ENCODE assay signal across 28 cellular contexts in genomic region chr1:40218333-40218732, GRCh38. TPM values are rescaled to one million over a fixed set of nuclear protein-coding genes. Genes with fewer than 3 reads are reported as not detected.
DNase-seq lines count a peak whose midpoint lies in the region; ATAC-seq, FAIRE-seq and TF ChIP-seq lines count a peak whose summit lies in the region.
"Had no signal": no experiment of that assay in that cellular context is flagged by ENCODE, and none has a peak within 500 bp of the region (broad histone marks: within the 10 kb centered on the region; RNA-seq: fewer than 3 reads in every experiment).

No MANE protein-coding gene starts in this region.

- H3K56ac ChIP-seq in H9 (ENCODE audit: insufficient read length, low read depth, low read length): no peak overlapping the region

- H3K9me3 Mint-ChIP-seq in activated T-cell treated with anti-CD3 and anti-CD28 coated beads, Interleukin-2, amount 50 U/mL, for 24 hours: no peaks in the 10 kb centered on the region
- no peaks in the 10 kb centered on the region for H3K9me3 Mint-ChIP-seq in H9
- no peaks in the 10 kb centered on the region for H3K9me3 Mint-ChIP-seq in activated naive CD8-positive, alpha-beta T cell treated with anti-CD3 and anti-CD28 coated beads for 36 hours
- H3K9me3 Mint-ChIP-seq: CD4-positive, alpha-beta T cell had no signal

- no peaks in the 10 kb centered on the region for H3K23me2 ChIP-seq in H9 (ENCODE audit: insufficient read length, low read depth, low read length, poor library complexity, severe bottlenecking)

- H4K91ac ChIP-seq in H9 (ENCODE audit: insufficient read length, low read depth, low read length): no peak overlapping the region

- H3K9me3 ChIP-seq in H9 (ENCODE audit: control insufficient read depth, low read depth, low read length) (no peaks in the 10 kb centered on the region), body of pancreas (no peaks in the 10 kb centered on the region)
- H3K9me3 ChIP-seq: BLaER1 treated with 17β-estradiol and CSF1 and Interleukin-3, amounts not matched to agents 10 nM and 100 nM; HAP-1 had no signal

- no peak overlapping the region for H2BK12ac ChIP-seq in H9 (ENCODE audit: insufficient read length, low read depth, low read length)

- H2AFZ ChIP-seq in H9 (ENCODE audit: low read length): no peak overlapping the region

- peaks cover 43% of the 10 kb centered on the region for H3K4me1 Mint-ChIP-seq in activated T-cell treated with anti-CD3 and anti-CD28 coated beads, Interleukin-2, amount 50 U/mL, for 24 hours (ENCODE audit: low read depth)
- H3K4me1 Mint-ChIP-seq in H9: no peaks in the 10 kb centered on the region
- H3K4me1 Mint-ChIP-seq in activated naive CD8-positive, alpha-beta T cell treated with anti-CD3 and anti-CD28 coated beads for 36 hours: peaks cover 40% of the 10 kb centered on the region

- H3K36me3 Mint-ChIP-seq in activated T-cell treated with anti-CD3 and anti-CD28 coated beads, Interleukin-2, amount 50 U/mL, for 24 hours (ENCODE audit: low read depth): peaks cover 61% of the 10 kb centered on the region
- H3K36me3 Mint-ChIP-seq in H9 (ENCODE audit: insufficient read depth in 1 of 3, low read depth in 3 of 3): peaks cover 0 to 14% (median 1%) of the 10 kb centered on the region in 3 experiments; a peak in 3 of 7 replicates
- H3K36me3 Mint-ChIP-seq in activated naive CD8-positive, alpha-beta T cell treated with anti-CD3 and anti-CD28 coated beads for 36 hours: peaks cover 31% of the 10 kb centered on the region

- no peak overlapping the region for H3K27ac ChIP-seq in H9 (ENCODE audit: insufficient read length, low read depth, low read length)
- no peak overlapping the region for H3K27ac ChIP-seq in body of pancreas
- H3K27ac ChIP-seq: BLaER1 treated with 17β-estradiol and CSF1 and Interleukin-3, amounts not matched to agents 10 nM and 100 nM; RWPE1 had no signal

- H2AK5ac ChIP-seq in H9 (ENCODE audit: insufficient read length, low read length): no peak overlapping the region

- no peak for TF ChIP-seq CTCF in H9 (conservative IDR thresholded peaks at IDR 0.05)
- no peak for TF ChIP-seq CTCF in body of pancreas (IDR thresholded peaks at IDR 0.05)

- H4K5ac ChIP-seq in H9 (ENCODE audit: insufficient read length, low read depth, low read length): no peak overlapping the region

- no peak for DNase-seq in activated T-cell treated with anti-CD3 and anti-CD28 coated beads, Interleukin-2, amount 50 U/mL, for 24 hours
- DNase-seq in activated T-cell treated with anti-CD3 and anti-CD28 coated beads, Interleukin-2, amount 50 U/mL, for 48 hours: no peak
- DNase-seq in H9 (no peak), urothelium cell line (ENCODE audit: low spot score) (no peak), body of pancreas (no peak), GM12892 (ENCODE audit: insufficient read length) (no peak)
- no peak for DNase-seq in activated naive CD8-positive, alpha-beta T cell treated with anti-CD3 and anti-CD28 coated beads for 36 hours
- no peak for DNase-seq in stimulated activated CD4-positive, alpha-beta T cell treated with anti-CD3 and anti-CD28 coated beads, Interleukin-4, amount 100 ng/mL, for 24 hours
- DNase-seq: AML-193; CD4-positive, alpha-beta T cell; Kasumi-1; NCI-H1092 treated with DMSO at 0.1 percent for 48 hours; NCI-H1436; NCI-H187; NCI-H2081 treated with DMSO at 0.1 percent for 48 hours; NCI-H2171; NCI-H226; NCI-H510A; NCI-H69; SHP77 had no signal

- H4K20me1 ChIP-seq in H9 (ENCODE audit: control insufficient read depth, insufficient read depth, insufficient read length): no peaks in the 10 kb centered on the region

- H3K18ac ChIP-seq in H9 (ENCODE audit: insufficient read length, low read depth, low read length): no peak overlapping the region

- H3K14ac ChIP-seq in H9 (ENCODE audit: insufficient read depth, low read length): no peak overlapping the region

- H3K27me3 ChIP-seq in H9 (ENCODE audit: insufficient read depth, low read length) (no peaks in the 10 kb centered on the region), body of pancreas (no peaks in the 10 kb centered on the region)
- H3K27me3 ChIP-seq: BLaER1 treated with 17β-estradiol and CSF1 and Interleukin-3, amounts not matched to agents 10 nM and 100 nM had no signal

- intact Hi-C loops in body of pancreas (cut with DNase I): no loop called here

- FAIRE-seq in urothelium cell line (lab: Jason Lieb, UNC) (peak; percentile 94), GM12892 (lab: Jason Lieb, UNC) (no peak)

- H3K4me3 Mint-ChIP-seq in activated T-cell treated with anti-CD3 and anti-CD28 coated beads, Interleukin-2, amount 50 U/mL, for 24 hours: no peak overlapping the region
- H3K4me3 Mint-ChIP-seq in H9: no peak overlapping the region
- H3K4me3 Mint-ChIP-seq in activated naive CD8-positive, alpha-beta T cell treated with anti-CD3 and anti-CD28 coated beads for 36 hours: no peak overlapping the region
- H3K4me3 Mint-ChIP-seq: CD4-positive, alpha-beta T cell had no signal

- no peak overlapping the region for H3K4me2 ChIP-seq in H9 (ENCODE audit: insufficient read depth, insufficient read length, low read length)
- H3K4me2 ChIP-seq: BLaER1 treated with 17β-estradiol and CSF1 and Interleukin-3, amounts not matched to agents 10 nM and 100 nM had no signal

- H3K4me1 ChIP-seq in H9 (ENCODE audit: insufficient read depth, low read length) (no peaks in the 10 kb centered on the region), body of pancreas (no peaks in the 10 kb centered on the region)
- H3K4me1 ChIP-seq: BLaER1 treated with 17β-estradiol and CSF1 and Interleukin-3, amounts not matched to agents 10 nM and 100 nM had no signal

- H3K79me1 ChIP-seq in H9 (ENCODE audit: insufficient read depth, low read depth, low read length, poor library complexity, severe bottlenecking): no peaks in the 10 kb centered on the region

- H3K9ac ChIP-seq in H9 (ENCODE audit: extremely low read depth, insufficient read length, low read length): no peak overlapping the region
- H3K9ac ChIP-seq: BLaER1 treated with 17β-estradiol and CSF1 and Interleukin-3, amounts not matched to agents 10 nM and 100 nM had no signal

- no peaks in the 10 kb centered on the region for H3K27me3 Mint-ChIP-seq in activated T-cell treated with anti-CD3 and anti-CD28 coated beads, Interleukin-2, amount 50 U/mL, for 24 hours
- H3K27me3 Mint-ChIP-seq in H9 (ENCODE audit: low read depth): no peaks in the 10 kb centered on the region
- H3K27me3 Mint-ChIP-seq in activated naive CD8-positive, alpha-beta T cell treated with anti-CD3 and anti-CD28 coated beads for 36 hours: no peaks in the 10 kb centered on the region
- H3K27me3 Mint-ChIP-seq: CD4-positive, alpha-beta T cell had no signal

- H4K8ac ChIP-seq in H9 (replicated peaks; ENCODE audit: insufficient read length, low read depth, low read length): no peak overlapping the region

- no peak overlapping the region for H2BK15ac ChIP-seq in H9 (ENCODE audit: low read depth, low read length)

- no peak overlapping the region for H2BK120ac ChIP-seq in H9 (ENCODE audit: low read depth, low read length, poor library complexity, severe bottlenecking)

- H2BK20ac ChIP-seq in H9 (ENCODE audit: low read depth, low read length, poor library complexity, severe bottlenecking): no peak overlapping the region

- WGBS in H9 (ENCODE audit: extremely low coverage, insufficient read length, low lambda C conversion rate): no CpG with 5 or more reads among the region's 5 CpGs
- 95 to 99% methylated on average over 5 of the region's 5 CpGs for WGBS in body of pancreas, 2 donors

- peaks cover 0 to 2% of the 10 kb centered on the region in 2 donors for H3K36me3 ChIP-seq in body of pancreas (replicated peaks in 1 of 2; ENCODE audit: insufficient read depth in 1 of 2, low read depth in 2 of 2)

- no peak overlapping the region for H3K4me3 ChIP-seq in body of pancreas
- H3K4me3 ChIP-seq: BLaER1 treated with 17β-estradiol and CSF1 and Interleukin-3, amounts not matched to agents 10 nM and 100 nM; HAP-1 had no signal

- no peaks in the 10 kb centered on the region for H3K79me2 ChIP-seq in H9 (ENCODE audit: insufficient read depth, low read length)

- ATAC-seq in body of pancreas: no peak
- ATAC-seq: Panc1 had no signal

- H2BK5ac ChIP-seq in H9 (ENCODE audit: insufficient read length, low read length): no peak overlapping the region

- no peak overlapping the region for H3K4ac ChIP-seq in H9 (ENCODE audit: low read depth, low read length)

- H3K27ac Mint-ChIP-seq in activated T-cell treated with anti-CD3 and anti-CD28 coated beads, Interleukin-2, amount 50 U/mL, for 24 hours: peak overlapping the region; percentile 8
- peak overlapping the region in 2 of 3 experiments; percentile 32 to 41; a peak in 3 of 7 replicates for H3K27ac Mint-ChIP-seq in H9
- H3K27ac Mint-ChIP-seq in activated naive CD8-positive, alpha-beta T cell treated with anti-CD3 and anti-CD28 coated beads for 36 hours: peak overlapping the region; percentile 57
- H3K27ac Mint-ChIP-seq: CD4-positive, alpha-beta T cell had no signal

- H3T11ph ChIP-seq in H9 (ENCODE audit: low read length): no peak overlapping the region

- H3K23ac ChIP-seq in H9 (ENCODE audit: insufficient read length, low read depth, low read length): no peak overlapping the region

- no peak for TF ChIP-seq POLR2A in body of pancreas (IDR thresholded peaks at IDR 0.05)
- TF ChIP-seq POLR2A in GM12892 (IDR thresholded peaks at IDR 0.05; ENCODE audit: low read depth, low read length): no peak

RNA-seq across cellular contexts. Expression of gene TMCO2, which starts 29.4 kb away (rescaled TPM):
- total RNA-seq in H9 (2021): not detected in 2 replicates
- total RNA-seq in activated naive CD8-positive, alpha-beta T cell treated with anti-CD3 and anti-CD28 coated beads for 36 hours: not detected
- total RNA-seq in body of pancreas: not detected
- not detected for polyA plus RNA-seq in GM12892 (2012; ENCODE audit: missing spikeins)
- total RNA-seq: CD4-positive, alpha-beta T cell; HT-29; M059J; SK-MEL-5 had no signal
- polyA plus RNA-seq: AG04450 had no signal

RNA-seq across cellular contexts. Expression of gene ZMPSTE24, which starts 39.7 kb away (rescaled TPM):
- 47.6 and 47.7 TPM in 2 replicates for total RNA-seq in H9 (2021)
- 10 to 100 TPM; 39.6 to 41.0 TPM for total RNA-seq in activated naive CD8-positive, alpha-beta T cell treated with anti-CD3 and anti-CD28 coated beads for 36 hours
- 10 to 100 TPM; 20.8 to 25.7 TPM for total RNA-seq in body of pancreas
- 17.7 TPM for polyA plus RNA-seq in GM12892 (2012; ENCODE audit: missing spikeins)

RNA-seq across cellular contexts. Expression of gene RLF, which starts 57.1 kb away (rescaled TPM):
- total RNA-seq in H9 (2021): 18.4 and 19.2 TPM in 2 replicates
- total RNA-seq in activated naive CD8-positive, alpha-beta T cell treated with anti-CD3 and anti-CD28 coated beads for 36 hours: 10 to 100 TPM; 13.6 to 13.7 TPM
- total RNA-seq in body of pancreas: 1 to 10 TPM; 7.5 to 9.2 TPM
- 17.2 TPM for polyA plus RNA-seq in GM12892 (2012; ENCODE audit: missing spikeins)
